Comparison of ENCODE assay signal across 23 cellular contexts in the genomic region with DNA sequence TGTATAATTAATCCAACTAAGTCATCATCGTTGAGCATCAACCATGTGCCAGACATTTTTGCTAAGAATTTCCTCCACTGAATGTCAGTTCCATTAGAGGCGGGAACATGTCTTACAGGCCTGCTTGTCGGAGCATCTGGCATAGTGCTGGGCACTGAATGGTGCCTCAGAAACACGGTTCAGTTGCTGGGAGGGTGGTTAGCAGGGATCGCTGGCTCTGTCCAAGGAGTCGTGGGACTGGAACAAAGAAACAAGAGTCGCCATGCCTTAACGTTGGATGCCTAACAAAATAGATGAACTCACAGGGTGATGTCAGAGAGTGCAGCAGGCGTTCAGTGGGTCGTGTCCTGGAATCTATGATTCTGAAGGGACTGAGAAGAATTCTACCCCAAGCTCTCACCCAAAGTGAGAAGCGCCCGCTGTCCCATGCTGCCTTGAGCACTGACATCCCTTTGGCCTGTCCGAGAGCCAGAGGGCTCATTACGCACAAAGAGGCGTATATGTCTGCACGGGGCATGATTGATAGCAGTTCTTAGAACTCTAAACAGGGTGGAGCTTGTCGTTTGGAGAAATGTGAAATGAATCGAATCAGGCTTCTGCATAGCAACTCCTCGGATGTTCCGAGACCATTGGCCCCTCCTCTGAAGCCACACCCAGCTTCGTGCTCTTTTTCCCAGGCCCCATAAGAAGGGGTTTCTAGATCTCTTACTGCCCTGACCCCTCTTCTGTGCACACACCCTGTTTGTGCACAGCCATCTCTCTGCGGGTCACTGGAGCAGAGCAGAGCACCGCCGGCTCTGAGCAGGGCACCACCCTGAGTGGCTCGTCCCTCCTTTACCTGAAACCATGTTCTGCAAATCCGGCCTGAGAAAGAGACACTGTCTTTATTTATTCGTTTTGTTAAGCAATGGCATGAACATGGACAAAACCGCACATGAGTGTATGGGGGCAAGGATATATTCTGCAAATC.
A peak's percentile ranks its signal among the peaks of the same experiment; 100 is the strongest.
DNase-seq lines count a peak whose midpoint lies in the region; ATAC-seq, FAIRE-seq and TF ChIP-seq lines count a peak whose summit lies in the region.
"Had no signal": no experiment of that assay in that cellular context is flagged by ENCODE, and none has a peak within 500 bp of the region (broad histone marks: within the 10 kb centered on the region; RNA-seq: fewer than 3 reads in every experiment).

No MANE protein-coding gene starts in this region.

- H3K36me3 ChIP-seq in K562 (ENCODE audit: control insufficient read depth, insufficient read depth, low read length) (no peaks in the 10 kb centered on the region), sigmoid colon (no peaks in the 10 kb centered on the region)
- H3K36me3 ChIP-seq: BE2C had no signal

- BruUV-seq in K562 (replicated peaks; lab: Mats Ljungman, UMichigan) = no TSS peak

- H3K27me3 Mint-ChIP-seq in type B pancreatic cell = peaks cover 11% of the 10 kb centered on the region

- H3K4me3 ChIP-seq in K562 (no peak overlapping the region), sigmoid colon (no peak overlapping the region)
- H3K4me3 ChIP-seq: GM23248 had no signal

- no peak overlapping the region for H3K4me3 Mint-ChIP-seq in type B pancreatic cell
- H3K4me3 Mint-ChIP-seq: CD4-positive, alpha-beta T cell had no signal

- H4K20me1 ChIP-seq in K562 (replicated peaks; ENCODE audit: control insufficient read depth, insufficient read depth, low read length) = peaks cover 5% of the 10 kb centered on the region; the same call in 1 of the 2 replicates

- H3K9me3 Mint-ChIP-seq in type B pancreatic cell = no peaks in the 10 kb centered on the region
- H3K9me3 Mint-ChIP-seq: CD4-positive, alpha-beta T cell had no signal

- no peak overlapping the region for H3K9ac ChIP-seq in K562 (ENCODE audit: insufficient read depth in 1 of 2, low read depth in 2 of 2, low read length in 2 of 2)
- H3K9ac ChIP-seq: GM23248 had no signal

- H3K27me3 ChIP-seq in K562 (ENCODE audit: control insufficient read depth in 2 of 2, insufficient read depth in 2 of 2, low read length in 2 of 2) (peaks cover 7 to 60% of the 10 kb centered on the region in 2 experiments; a peak in 3 of 5 replicates), sigmoid colon (no peaks in the 10 kb centered on the region)

- no peaks in the 10 kb centered on the region for H3K9me3 ChIP-seq in K562 (replicated peaks; ENCODE audit: control insufficient read depth, insufficient read depth, low read depth, low read length)
- no peaks in the 10 kb centered on the region for H3K9me3 ChIP-seq in sigmoid colon
- H3K9me3 ChIP-seq: BE2C had no signal

- no peaks in the 10 kb centered on the region for H3K9me1 ChIP-seq in K562 (ENCODE audit: control insufficient read depth, insufficient read depth, low read length)

- H3K27ac Mint-ChIP-seq in type B pancreatic cell = no peak overlapping the region
- H3K27ac Mint-ChIP-seq: CD4-positive, alpha-beta T cell had no signal

- no peak for TF ChIP-seq EP300 in K562 (IDR thresholded peaks at IDR 0.05; ENCODE audit: low read length)
- no peak for TF ChIP-seq EP300 in sigmoid colon (IDR thresholded peaks at IDR 0.05)

- H3K4me1 ChIP-seq in K562 (replicated peaks in 1 of 2; ENCODE audit: control insufficient read depth in 2 of 2, insufficient read depth in 2 of 2, low read length in 2 of 2) = no peaks in the 10 kb centered on the region
- H3K4me1 ChIP-seq in sigmoid colon = no peaks in the 10 kb centered on the region
- H3K4me1 ChIP-seq: BE2C had no signal

- no peak overlapping the region for H3K4me2 ChIP-seq in K562 (ENCODE audit: insufficient read depth, low read length)

- FAIRE-seq in K562 (lab: Jason Lieb, UNC) (no peak), RCC 7860 (lab: Jason Lieb, UNC) (no peak)
- FAIRE-seq: D721Med, HTR-8/SVneo had no signal

- H3K27ac ChIP-seq in K562 (ENCODE audit: extremely low read depth, low read depth, low read length) = no peak overlapping the region
- H3K27ac ChIP-seq in sigmoid colon = no peak overlapping the region
- H3K27ac ChIP-seq: 22Rv1, GM23248, HL-60 had no signal

- intact Hi-C loops in K562 (cut with micrococcal nuclease) = no loop called here
- intact Hi-C loops in sigmoid colon (cut with DNase I) = no loop called here

- H3K79me2 ChIP-seq in K562 (ENCODE audit: control insufficient read depth, insufficient read depth, low read length) = no peaks in the 10 kb centered on the region

- no peaks in the 10 kb centered on the region for H3K4me1 Mint-ChIP-seq in type B pancreatic cell (ENCODE audit: unreplicated experiment)

- 3% methylated on average over 28 of the region's 28 CpGs for WGBS in K562 (ENCODE audit: insufficient coverage, low coverage, missing lambda C conversion rate)
- WGBS in sigmoid colon, 2 donors = 89 to 93% methylated on average over 28 of the region's 28 CpGs

- TF ChIP-seq RAD21 in K562 (CRISPR knock-in tag; conservative IDR thresholded peaks at IDR 0.05 in 1 of 2, IDR thresholded peaks at IDR 0.05 in 1 of 2) = no peak

- in situ Hi-C loops in K562 (cut with MboI) = no loop called here

- peak; percentile 26; the same call in 1 of the 3 replicates for ATAC-seq in K562
- ATAC-seq: HCT116 had no signal

- H2AFZ ChIP-seq in K562 (ENCODE audit: low read depth, low read length) = no peak overlapping the region
- H2AFZ ChIP-seq: GM23248 had no signal

- no peaks in the 10 kb centered on the region for H3K36me3 Mint-ChIP-seq in type B pancreatic cell

- TF ChIP-seq CTCF in K562 (IDR thresholded peaks at IDR 0.05 in 2 of 3, conservative IDR thresholded peaks at IDR 0.05 in 1 of 3; ENCODE audit: insufficient read depth in 2 of 3, low read depth in 1 of 3, low read length in 3 of 3) = no peak
- TF ChIP-seq CTCF in sigmoid colon (IDR thresholded peaks at IDR 0.05) = no peak
- TF ChIP-seq CTCF in type B pancreatic cell (conservative IDR thresholded peaks at IDR 0.05) = no peak

- CTCF ChIA-PET in K562 (lab: Yijun Ruan, JAX; ENCODE audit: low intra/inter-chr PET ratio) = no interaction called here

- DNase-seq in NCI-H82 (lab: John Stamatoyannopoulos, UW) (peak; percentile 26), NCI-H82 treated with DMSO at 0.1 percent for 48 hours (lab: John Stamatoyannopoulos, UW; ENCODE audit: unreplicated experiment) (no peak), K562 (ENCODE audit: extremely low read depth in 1 of 4, low spot score in 3 of 4) (no peak), left kidney (ENCODE audit: low read depth, low spot score) (peak; percentile 61), sigmoid colon (peak; percentile 40), RCC 7860 (ENCODE audit: low spot score) (no peak), type B pancreatic cell (ENCODE audit: extremely low spot score, unreplicated experiment) (no peak), UCSD-AML1 (lab: John Stamatoyannopoulos, UW; ENCODE audit: unreplicated experiment) (no peak)
- DNase-seq: BE2C, DMS79 treated with DMSO at 0.1 percent for 48 hours, GM23248, NCI-H1105 treated with DMSO at 0.1 percent for 48 hours, NCI-H1694 treated with DMSO at 0.1 percent for 48 hours, NCI-H2107, NCI-H226, NCI-H526, RPMI8226 had no signal

- POLR2A ChIA-PET in K562 (lab: Yijun Ruan, JAX) = interaction anchor here (0.7 kb wide), 2 partner anchors 12 to 71 kb away, joined by 3 to 4 read pairs; no protein-coding TSS in a partner anchor

- no peak for TF ChIP-seq POLR2A in K562 (conservative IDR thresholded peaks at IDR 0.05)
- TF ChIP-seq POLR2A in sigmoid colon (IDR thresholded peaks at IDR 0.05) = no peak

TF ChIP-seq in K562, 482 proteins besides CTCF, POLR2A, EP300 and RAD21:
- TF ChIP-seq, protein P1, sequence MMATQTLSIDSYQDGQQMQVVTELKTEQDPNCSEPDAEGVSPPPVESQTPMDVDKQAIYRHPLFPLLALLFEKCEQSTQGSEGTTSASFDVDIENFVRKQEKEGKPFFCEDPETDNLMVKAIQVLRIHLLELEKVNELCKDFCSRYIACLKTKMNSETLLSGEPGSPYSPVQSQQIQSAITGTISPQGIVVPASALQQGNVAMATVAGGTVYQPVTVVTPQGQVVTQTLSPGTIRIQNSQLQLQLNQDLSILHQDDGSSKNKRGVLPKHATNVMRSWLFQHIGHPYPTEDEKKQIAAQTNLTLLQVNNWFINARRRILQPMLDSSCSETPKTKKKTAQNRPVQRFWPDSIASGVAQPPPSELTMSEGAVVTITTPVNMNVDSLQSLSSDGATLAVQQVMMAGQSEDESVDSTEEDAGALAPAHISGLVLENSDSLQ (IDR thresholded peaks at IDR 0.05) = peak; percentile 63
- TF ChIP-seq MEIS2 (IDR thresholded peaks at IDR 0.05; ENCODE audit: partially characterized antibody) = peak; percentile 72
- TF ChIP-seq TAF9B (IDR thresholded peaks at IDR 0.05; ENCODE audit: partially characterized antibody) = no peak
- TF ChIP-seq CCNT2 (IDR thresholded peaks at IDR 0.05; ENCODE audit: borderline replicate concordance, extremely low read depth, insufficient read length, low read depth, low read length) = no peak
- TF ChIP-seq, protein P2, sequence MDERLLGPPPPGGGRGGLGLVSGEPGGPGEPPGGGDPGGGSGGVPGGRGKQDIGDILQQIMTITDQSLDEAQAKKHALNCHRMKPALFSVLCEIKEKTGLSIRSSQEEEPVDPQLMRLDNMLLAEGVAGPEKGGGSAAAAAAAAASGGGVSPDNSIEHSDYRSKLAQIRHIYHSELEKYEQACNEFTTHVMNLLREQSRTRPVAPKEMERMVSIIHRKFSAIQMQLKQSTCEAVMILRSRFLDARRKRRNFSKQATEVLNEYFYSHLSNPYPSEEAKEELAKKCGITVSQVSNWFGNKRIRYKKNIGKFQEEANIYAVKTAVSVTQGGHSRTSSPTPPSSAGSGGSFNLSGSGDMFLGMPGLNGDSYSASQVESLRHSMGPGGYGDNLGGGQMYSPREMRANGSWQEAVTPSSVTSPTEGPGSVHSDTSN (CRISPR knock-in tag; IDR thresholded peaks at IDR 0.05; ENCODE audit: low read depth) = no peak
- TF ChIP-seq, protein P2 (tag; conservative IDR thresholded peaks at IDR 0.05; ENCODE audit: low read depth) = 0 out of 2 replicates have a peak, but pooled peaks have one; percentile 46
- TF ChIP-seq ZNF324 (CRISPR knock-in tag; IDR thresholded peaks at IDR 0.05) = no peak
- no peak for TF ChIP-seq ESRRA (IDR thresholded peaks at IDR 0.05; ENCODE audit: borderline replicate concordance, low read depth)
TF ChIP-seq in K562: peak in this region for 3.

Comparison
In these comparisons a context has a peak if more than half of its experiments do, and no peak if none do; other contexts are left out.
1. DNase-seq: peak in NCI-H82 (single experiment), left kidney (single experiment) and sigmoid colon (single experiment); none in NCI-H82 treated with DMSO at 0.1 percent for 48 hours (single experiment), K562 (0 of 4), RCC 7860 (single experiment), type B pancreatic cell (single experiment) and UCSD-AML1 (single experiment).